In genomic region chr2:69576895-69577294, GRCh38 we compare ENCODE assay signal across 19 cellular contexts.
A peak's percentile ranks its signal among the peaks of the same experiment; 100 is the strongest.
DNase-seq lines count a peak whose midpoint lies in the region; ATAC-seq and TF ChIP-seq lines count a peak whose summit lies in the region.
"Had no signal": no experiment of that assay in that cellular context is flagged by ENCODE, and none has a peak within 500 bp of the region (broad histone marks: within the 10 kb centered on the region; RNA-seq: fewer than 3 reads in every experiment).

No MANE protein-coding gene starts in this region.

- H3K36me3 ChIP-seq in Loucy (ENCODE audit: insufficient read depth, low read length) (peaks cover 4% of the 10 kb centered on the region; the same call in 1 of the 2 replicates), mesenchymal stem cell (ENCODE audit: control insufficient read depth in 1 of 2, insufficient read depth in 2 of 2, low read depth in 1 of 2, low read length in 2 of 2) (no peaks in the 10 kb centered on the region)
- H3K36me3 ChIP-seq: prostate gland, spleen, tibial nerve had no signal

- H3K4me3 Mint-ChIP-seq in stimulated activated naive CD8-positive, alpha-beta T cell treated with anti-CD3 and anti-CD28 coated beads, Interleukin-15, amount 100 ng/mL, for 72 hours, result no peak overlapping the region
- H3K4me3 Mint-ChIP-seq: activated T-cell treated with anti-CD3 and anti-CD28 coated beads, Interleukin-2, amount 50 U/mL, for 4 hours; naive B cell had no signal

- no peaks in the 10 kb centered on the region for H3K9me2 ChIP-seq in Loucy (replicated peaks; ENCODE audit: low read depth, low read length)

- peaks cover 96% of the 10 kb centered on the region for H3K79me2 ChIP-seq in Loucy (ENCODE audit: insufficient read depth, low read length)

- peaks cover 8% of the 10 kb centered on the region for H4K20me1 ChIP-seq in Loucy (ENCODE audit: insufficient read depth, low read length, poor library complexity, severe bottlenecking)

- H3K27me3 ChIP-seq in right cardiac atrium (ENCODE audit: control insufficient read depth, insufficient read depth), result no peaks in the 10 kb centered on the region
- H3K27me3 ChIP-seq in Loucy (ENCODE audit: insufficient read depth, low read length, poor library complexity, severe bottlenecking), result no peaks in the 10 kb centered on the region
- no peaks in the 10 kb centered on the region for H3K27me3 ChIP-seq in mesenchymal stem cell (ENCODE audit: control insufficient read depth in 1 of 2, insufficient read depth in 1 of 2, low read length in 2 of 2)
- H3K27me3 ChIP-seq: spleen, tibial nerve had no signal

- H3K4ac ChIP-seq in mesenchymal stem cell (ENCODE audit: low read depth in 1 of 2, low read length in 2 of 2), result no peak overlapping the region

- H2BK120ac ChIP-seq in mesenchymal stem cell (ENCODE audit: low read depth, low read length), result no peak overlapping the region

- H2BK15ac ChIP-seq in mesenchymal stem cell (ENCODE audit: low read depth, poor library complexity, severe bottlenecking), result no peak overlapping the region

- H4K91ac ChIP-seq in mesenchymal stem cell (ENCODE audit: low read length), result no peak overlapping the region

- H3K9me3 ChIP-seq in right cardiac atrium (ENCODE audit: control insufficient read depth, low read length) (no peaks in the 10 kb centered on the region), Loucy (ENCODE audit: insufficient read depth, low read depth, low read length) (no peaks in the 10 kb centered on the region), mesenchymal stem cell (ENCODE audit: control insufficient read depth, low read length) (no peaks in the 10 kb centered on the region)
- H3K9me3 ChIP-seq: prostate gland, spleen, tibial nerve had no signal

- no peak overlapping the region for H2BK12ac ChIP-seq in mesenchymal stem cell (ENCODE audit: low read length in 2 of 2)

- H3K27ac ChIP-seq in right cardiac atrium (ENCODE audit: low read length), result no peak overlapping the region
- no peak overlapping the region for H3K27ac ChIP-seq in mesenchymal stem cell (ENCODE audit: low read length, poor library complexity, severe bottlenecking)
- H3K27ac ChIP-seq: prostate gland had no signal

- H3K4me2 ChIP-seq in Loucy (ENCODE audit: low read depth, low read length, poor library complexity, severe bottlenecking), result peak overlapping the region; percentile 22
- no peak overlapping the region for H3K4me2 ChIP-seq in mesenchymal stem cell (ENCODE audit: low read length, poor library complexity, severe bottlenecking)

- ATAC-seq in Right ventricle myocardium superior (ENCODE audit: poor library complexity), result peak; percentile 38
- ATAC-seq in right cardiac atrium, result no peak
- peak; percentile 25 for ATAC-seq in stimulated activated naive CD8-positive, alpha-beta T cell treated with anti-CD3 and anti-CD28 coated beads, Interleukin-15, amount 100 ng/mL, for 72 hours
- ATAC-seq: activated T-cell treated with anti-CD3 and anti-CD28 coated beads, Interleukin-2, amount 50 U/mL, for 4 hours had no signal

- H3K4me1 ChIP-seq in right cardiac atrium (ENCODE audit: control insufficient read depth, insufficient read depth, low read length) (peaks cover 7% of the 10 kb centered on the region), Loucy (ENCODE audit: insufficient read depth, low read length, poor library complexity, severe bottlenecking) (peaks cover 63% of the 10 kb centered on the region), mesenchymal stem cell (ENCODE audit: control insufficient read depth, insufficient read depth, low read depth, low read length) (peaks cover 22% of the 10 kb centered on the region)
- H3K4me1 ChIP-seq: prostate gland had no signal

- H3K14ac ChIP-seq in mesenchymal stem cell (ENCODE audit: low read length in 2 of 2), result no peak overlapping the region

- no peaks in the 10 kb centered on the region for H3K27me3 Mint-ChIP-seq in stimulated activated naive CD8-positive, alpha-beta T cell treated with anti-CD3 and anti-CD28 coated beads, Interleukin-15, amount 100 ng/mL, for 72 hours

- no peak overlapping the region for H4K8ac ChIP-seq in mesenchymal stem cell (ENCODE audit: low read length)

- no peak overlapping the region for H3K27ac Mint-ChIP-seq in stimulated activated naive CD8-positive, alpha-beta T cell treated with anti-CD3 and anti-CD28 coated beads, Interleukin-15, amount 100 ng/mL, for 72 hours

- no peaks in the 10 kb centered on the region for H3F3A ChIP-seq in Loucy (ENCODE audit: low read depth)

- WGBS in right cardiac atrium, result 86% methylated on average over 5 of the region's 5 CpGs
- 98% methylated on average over 5 of the region's 5 CpGs for WGBS in mesenchymal stem cell

- intact Hi-C loops in Right ventricle myocardium superior (cut with DNase I) (no loop called here), right cardiac atrium (cut with DNase I) (no loop called here)

- no peak overlapping the region for H3K4me3 ChIP-seq in right cardiac atrium (ENCODE audit: low read length)
- no peak overlapping the region for H3K4me3 ChIP-seq in Loucy (ENCODE audit: low read length, poor library complexity, severe bottlenecking)
- no peak overlapping the region for H3K4me3 ChIP-seq in mesenchymal stem cell (ENCODE audit: insufficient read depth in 1 of 2, low read depth in 1 of 2, low read length in 2 of 2)
- H3K4me3 ChIP-seq: lung, prostate gland, spleen, tibial nerve had no signal

- no peak overlapping the region for H2AK5ac ChIP-seq in mesenchymal stem cell (ENCODE audit: low read length, severe bottlenecking)

- no peak overlapping the region for H2AFZ ChIP-seq in Loucy (ENCODE audit: low read length)
- H2AFZ ChIP-seq in mesenchymal stem cell (ENCODE audit: low read depth, low read length), result no peak overlapping the region

- H2BK5ac ChIP-seq in mesenchymal stem cell (ENCODE audit: low read depth, low read length, poor library complexity, severe bottlenecking), result no peak overlapping the region

- no peak overlapping the region for H3K18ac ChIP-seq in mesenchymal stem cell (ENCODE audit: low read depth in 1 of 2, low read length in 2 of 2)

- H3K9me3 Mint-ChIP-seq in stimulated activated naive CD8-positive, alpha-beta T cell treated with anti-CD3 and anti-CD28 coated beads, Interleukin-15, amount 100 ng/mL, for 72 hours, result no peaks in the 10 kb centered on the region
- H3K9me3 Mint-ChIP-seq: activated T-cell treated with anti-CD3 and anti-CD28 coated beads, Interleukin-2, amount 50 U/mL, for 4 hours; naive B cell had no signal

- H3K9ac ChIP-seq in Loucy (ENCODE audit: low read depth, low read length, poor library complexity, severe bottlenecking), result no peak overlapping the region
- H3K9ac ChIP-seq in mesenchymal stem cell (ENCODE audit: low read length), result no peak overlapping the region

- no peak for DNase-seq in Right ventricle myocardium superior
- no peak for DNase-seq in right cardiac atrium
- DNase-seq in fibroblast of gingiva (ENCODE audit: low read depth), result peak; percentile 74
- no peak for DNase-seq in stimulated activated naive CD8-positive, alpha-beta T cell treated with anti-CD3 and anti-CD28 coated beads, Interleukin-15, amount 100 ng/mL, for 72 hours
- no peak for DNase-seq in mesenchymal stem cell
- no peak for DNase-seq in NCI-H526 treated with DMSO at 0.1 percent for 48 hours (lab: John Stamatoyannopoulos, UW)
- no peak for DNase-seq in cerebellar cortex (ENCODE audit: low spot score)
- DNase-seq: activated CD4-positive, alpha-beta T cell treated with anti-CD3 and anti-CD28 coated beads, Interleukin-2, amount 50 U/mL, for 4 hours; activated T-cell treated with anti-CD3 and anti-CD28 coated beads, Interleukin-2, amount 50 U/mL, for 4 hours; erythroblast; H7; head of caudate nucleus; naive B cell; NCI-H187 treated with DMSO at 0.1 percent for 48 hours; spleen had no signal

- H3K23ac ChIP-seq in mesenchymal stem cell (ENCODE audit: low read length in 2 of 2), result no peak overlapping the region

- H3K4me1 Mint-ChIP-seq in stimulated activated naive CD8-positive, alpha-beta T cell treated with anti-CD3 and anti-CD28 coated beads, Interleukin-15, amount 100 ng/mL, for 72 hours, result peaks cover 86% of the 10 kb centered on the region
- H3K4me1 Mint-ChIP-seq: naive B cell had no signal

- peaks cover 23% of the 10 kb centered on the region for H3K79me1 ChIP-seq in mesenchymal stem cell (replicated peaks; ENCODE audit: low read length, poor library complexity, severe bottlenecking)

- TF ChIP-seq CTCF in Loucy (conservative IDR thresholded peaks at IDR 0.05; ENCODE audit: low read length), result no peak

Comparison
In these comparisons a context has a peak if more than half of its experiments do, and no peak if none do; other contexts are left out.
1. ATAC-seq: peak in Right ventricle myocardium superior (single experiment) and stimulated activated naive CD8-positive, alpha-beta T cell treated with anti-CD3 and anti-CD28 coated beads, Interleukin-15, amount 100 ng/mL, for 72 hours (single experiment); none in right cardiac atrium (0 of 2).